Comparison of ENCODE assay signal across 1 cellular context in the genomic region with DNA sequence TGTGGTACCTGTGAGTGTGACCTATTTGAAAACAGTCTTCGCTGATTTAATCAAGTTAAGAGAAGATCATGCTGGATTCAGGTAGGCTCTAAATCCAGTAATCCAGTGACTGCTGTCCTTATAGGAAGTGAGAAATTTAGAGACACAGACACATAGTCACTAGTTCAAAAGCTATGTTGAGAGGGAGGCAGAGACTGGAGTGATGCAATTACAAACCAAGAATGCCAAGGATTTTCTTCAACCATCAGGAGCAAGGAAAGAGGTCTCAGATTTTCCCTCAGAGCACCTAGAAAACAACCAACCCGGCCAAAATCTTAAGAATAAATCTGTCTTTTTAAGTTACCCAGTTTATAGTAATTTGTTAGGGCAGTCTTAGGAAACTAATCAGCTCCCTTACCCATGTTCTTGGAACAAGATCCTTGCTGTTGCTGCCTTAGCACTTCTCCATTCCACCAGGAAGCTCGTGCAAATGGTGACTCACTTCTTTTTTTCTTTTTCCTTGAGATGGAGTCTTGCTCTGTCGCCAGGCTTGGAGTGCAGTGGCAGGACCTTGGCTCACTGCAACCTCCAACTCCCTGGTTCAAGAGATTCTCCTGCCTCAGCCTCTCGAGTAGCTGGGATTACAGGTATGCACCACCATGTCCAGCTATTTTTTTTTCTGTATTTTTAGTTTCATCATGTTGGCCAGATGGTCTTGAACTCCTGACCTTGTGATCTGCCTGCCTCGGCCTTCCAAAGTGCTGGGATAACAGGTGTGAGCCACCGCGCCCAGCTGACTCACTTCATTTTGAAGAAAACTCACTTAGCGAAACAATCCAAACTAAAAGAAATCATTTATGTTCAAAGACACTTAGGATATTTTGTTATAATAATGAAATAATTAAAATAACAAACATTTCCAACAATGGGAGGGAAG.
TF ChIP-seq lines count a peak whose summit lies in the region.

No MANE protein-coding gene starts in this region.

TF ChIP-seq in WTC11, 78 proteins besides CTCF, POLR2A, EP300 and RAD21:
- no peak for TF ChIP-seq ZNF317 (CRISPR knock-in tag; IDR thresholded peaks at IDR 0.05; ENCODE audit: borderline replicate concordance, low read depth)
- TF ChIP-seq TEAD1 (CRISPR knock-in tag; IDR thresholded peaks at IDR 0.05) = no peak
- TF ChIP-seq, protein P1, sequence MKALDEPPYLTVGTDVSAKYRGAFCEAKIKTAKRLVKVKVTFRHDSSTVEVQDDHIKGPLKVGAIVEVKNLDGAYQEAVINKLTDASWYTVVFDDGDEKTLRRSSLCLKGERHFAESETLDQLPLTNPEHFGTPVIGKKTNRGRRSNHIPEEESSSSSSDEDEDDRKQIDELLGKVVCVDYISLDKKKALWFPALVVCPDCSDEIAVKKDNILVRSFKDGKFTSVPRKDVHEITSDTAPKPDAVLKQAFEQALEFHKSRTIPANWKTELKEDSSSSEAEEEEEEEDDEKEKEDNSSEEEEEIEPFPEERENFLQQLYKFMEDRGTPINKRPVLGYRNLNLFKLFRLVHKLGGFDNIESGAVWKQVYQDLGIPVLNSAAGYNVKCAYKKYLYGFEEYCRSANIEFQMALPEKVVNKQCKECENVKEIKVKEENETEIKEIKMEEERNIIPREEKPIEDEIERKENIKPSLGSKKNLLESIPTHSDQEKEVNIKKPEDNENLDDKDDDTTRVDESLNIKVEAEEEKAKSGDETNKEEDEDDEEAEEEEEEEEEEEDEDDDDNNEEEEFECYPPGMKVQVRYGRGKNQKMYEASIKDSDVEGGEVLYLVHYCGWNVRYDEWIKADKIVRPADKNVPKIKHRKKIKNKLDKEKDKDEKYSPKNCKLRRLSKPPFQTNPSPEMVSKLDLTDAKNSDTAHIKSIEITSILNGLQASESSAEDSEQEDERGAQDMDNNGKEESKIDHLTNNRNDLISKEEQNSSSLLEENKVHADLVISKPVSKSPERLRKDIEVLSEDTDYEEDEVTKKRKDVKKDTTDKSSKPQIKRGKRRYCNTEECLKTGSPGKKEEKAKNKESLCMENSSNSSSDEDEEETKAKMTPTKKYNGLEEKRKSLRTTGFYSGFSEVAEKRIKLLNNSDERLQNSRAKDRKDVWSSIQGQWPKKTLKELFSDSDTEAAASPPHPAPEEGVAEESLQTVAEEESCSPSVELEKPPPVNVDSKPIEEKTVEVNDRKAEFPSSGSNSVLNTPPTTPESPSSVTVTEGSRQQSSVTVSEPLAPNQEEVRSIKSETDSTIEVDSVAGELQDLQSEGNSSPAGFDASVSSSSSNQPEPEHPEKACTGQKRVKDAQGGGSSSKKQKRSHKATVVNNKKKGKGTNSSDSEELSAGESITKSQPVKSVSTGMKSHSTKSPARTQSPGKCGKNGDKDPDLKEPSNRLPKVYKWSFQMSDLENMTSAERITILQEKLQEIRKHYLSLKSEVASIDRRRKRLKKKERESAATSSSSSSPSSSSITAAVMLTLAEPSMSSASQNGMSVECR (CRISPR knock-in tag; IDR thresholded peaks at IDR 0.05; ENCODE audit: borderline replicate concordance) = no peak
- TF ChIP-seq, protein P2, sequence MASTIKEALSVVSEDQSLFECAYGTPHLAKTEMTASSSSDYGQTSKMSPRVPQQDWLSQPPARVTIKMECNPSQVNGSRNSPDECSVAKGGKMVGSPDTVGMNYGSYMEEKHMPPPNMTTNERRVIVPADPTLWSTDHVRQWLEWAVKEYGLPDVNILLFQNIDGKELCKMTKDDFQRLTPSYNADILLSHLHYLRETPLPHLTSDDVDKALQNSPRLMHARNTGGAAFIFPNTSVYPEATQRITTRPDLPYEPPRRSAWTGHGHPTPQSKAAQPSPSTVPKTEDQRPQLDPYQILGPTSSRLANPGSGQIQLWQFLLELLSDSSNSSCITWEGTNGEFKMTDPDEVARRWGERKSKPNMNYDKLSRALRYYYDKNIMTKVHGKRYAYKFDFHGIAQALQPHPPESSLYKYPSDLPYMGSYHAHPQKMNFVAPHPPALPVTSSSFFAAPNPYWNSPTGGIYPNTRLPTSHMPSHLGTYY (CRISPR knock-in tag; IDR thresholded peaks at IDR 0.05) = no peak
- TF ChIP-seq, protein P3, sequence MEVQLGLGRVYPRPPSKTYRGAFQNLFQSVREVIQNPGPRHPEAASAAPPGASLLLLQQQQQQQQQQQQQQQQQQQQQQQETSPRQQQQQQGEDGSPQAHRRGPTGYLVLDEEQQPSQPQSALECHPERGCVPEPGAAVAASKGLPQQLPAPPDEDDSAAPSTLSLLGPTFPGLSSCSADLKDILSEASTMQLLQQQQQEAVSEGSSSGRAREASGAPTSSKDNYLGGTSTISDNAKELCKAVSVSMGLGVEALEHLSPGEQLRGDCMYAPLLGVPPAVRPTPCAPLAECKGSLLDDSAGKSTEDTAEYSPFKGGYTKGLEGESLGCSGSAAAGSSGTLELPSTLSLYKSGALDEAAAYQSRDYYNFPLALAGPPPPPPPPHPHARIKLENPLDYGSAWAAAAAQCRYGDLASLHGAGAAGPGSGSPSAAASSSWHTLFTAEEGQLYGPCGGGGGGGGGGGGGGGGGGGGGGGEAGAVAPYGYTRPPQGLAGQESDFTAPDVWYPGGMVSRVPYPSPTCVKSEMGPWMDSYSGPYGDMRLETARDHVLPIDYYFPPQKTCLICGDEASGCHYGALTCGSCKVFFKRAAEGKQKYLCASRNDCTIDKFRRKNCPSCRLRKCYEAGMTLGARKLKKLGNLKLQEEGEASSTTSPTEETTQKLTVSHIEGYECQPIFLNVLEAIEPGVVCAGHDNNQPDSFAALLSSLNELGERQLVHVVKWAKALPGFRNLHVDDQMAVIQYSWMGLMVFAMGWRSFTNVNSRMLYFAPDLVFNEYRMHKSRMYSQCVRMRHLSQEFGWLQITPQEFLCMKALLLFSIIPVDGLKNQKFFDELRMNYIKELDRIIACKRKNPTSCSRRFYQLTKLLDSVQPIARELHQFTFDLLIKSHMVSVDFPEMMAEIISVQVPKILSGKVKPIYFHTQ (CRISPR knock-in tag; IDR thresholded peaks at IDR 0.05) = no peak
- TF ChIP-seq, protein P4, sequence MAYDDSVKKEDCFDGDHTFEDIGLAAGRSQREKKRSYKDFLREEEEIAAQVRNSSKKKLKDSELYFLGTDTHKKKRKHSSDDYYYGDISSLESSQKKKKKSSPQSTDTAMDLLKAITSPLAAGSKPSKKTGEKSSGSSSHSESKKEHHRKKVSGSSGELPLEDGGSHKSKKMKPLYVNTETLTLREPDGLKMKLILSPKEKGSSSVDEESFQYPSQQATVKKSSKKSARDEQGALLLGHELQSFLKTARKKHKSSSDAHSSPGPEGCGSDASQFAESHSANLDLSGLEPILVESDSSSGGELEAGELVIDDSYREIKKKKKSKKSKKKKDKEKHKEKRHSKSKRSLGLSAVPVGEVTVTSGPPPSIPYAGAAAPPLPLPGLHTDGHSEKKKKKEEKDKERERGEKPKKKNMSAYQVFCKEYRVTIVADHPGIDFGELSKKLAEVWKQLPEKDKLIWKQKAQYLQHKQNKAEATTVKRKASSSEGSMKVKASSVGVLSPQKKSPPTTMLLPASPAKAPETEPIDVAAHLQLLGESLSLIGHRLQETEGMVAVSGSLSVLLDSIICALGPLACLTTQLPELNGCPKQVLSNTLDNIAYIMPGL (CRISPR knock-in tag; IDR thresholded peaks at IDR 0.05) = no peak
- TF ChIP-seq, protein P5, sequence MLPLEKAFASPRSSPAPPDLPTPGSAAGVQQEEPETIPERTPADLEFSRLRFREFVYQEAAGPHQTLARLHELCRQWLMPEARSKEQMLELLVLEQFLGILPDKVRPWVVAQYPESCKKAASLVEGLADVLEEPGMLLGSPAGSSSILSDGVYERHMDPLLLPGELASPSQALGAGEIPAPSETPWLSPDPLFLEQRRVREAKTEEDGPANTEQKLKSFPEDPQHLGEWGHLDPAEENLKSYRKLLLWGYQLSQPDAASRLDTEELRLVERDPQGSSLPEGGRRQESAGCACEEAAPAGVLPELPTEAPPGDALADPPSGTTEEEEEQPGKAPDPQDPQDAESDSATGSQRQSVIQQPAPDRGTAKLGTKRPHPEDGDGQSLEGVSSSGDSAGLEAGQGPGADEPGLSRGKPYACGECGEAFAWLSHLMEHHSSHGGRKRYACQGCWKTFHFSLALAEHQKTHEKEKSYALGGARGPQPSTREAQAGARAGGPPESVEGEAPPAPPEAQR (CRISPR knock-in tag; IDR thresholded peaks at IDR 0.05) = no peak
- TF ChIP-seq CREM (CRISPR knock-in tag; IDR thresholded peaks at IDR 0.05) = no peak
- TF ChIP-seq, protein P6, sequence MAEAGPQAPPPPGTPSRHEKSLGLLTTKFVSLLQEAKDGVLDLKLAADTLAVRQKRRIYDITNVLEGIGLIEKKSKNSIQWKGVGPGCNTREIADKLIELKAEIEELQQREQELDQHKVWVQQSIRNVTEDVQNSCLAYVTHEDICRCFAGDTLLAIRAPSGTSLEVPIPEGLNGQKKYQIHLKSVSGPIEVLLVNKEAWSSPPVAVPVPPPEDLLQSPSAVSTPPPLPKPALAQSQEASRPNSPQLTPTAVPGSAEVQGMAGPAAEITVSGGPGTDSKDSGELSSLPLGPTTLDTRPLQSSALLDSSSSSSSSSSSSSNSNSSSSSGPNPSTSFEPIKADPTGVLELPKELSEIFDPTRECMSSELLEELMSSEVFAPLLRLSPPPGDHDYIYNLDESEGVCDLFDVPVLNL (CRISPR knock-in tag; IDR thresholded peaks at IDR 0.05; ENCODE audit: borderline replicate concordance, low read depth) = no peak
- no peak for TF ChIP-seq GTF2I (CRISPR knock-in tag; conservative IDR thresholded peaks at IDR 0.05)
- TF ChIP-seq ZNF263 (CRISPR knock-in tag; IDR thresholded peaks at IDR 0.05; ENCODE audit: low read depth) = no peak
- no peak for TF ChIP-seq ZNF396 (CRISPR knock-in tag; IDR thresholded peaks at IDR 0.05; ENCODE audit: borderline replicate concordance)
TF ChIP-seq in WTC11: peak in this region for 0.
